In genomic region chr14:57391609-57392195, GRCh38 we compare ENCODE assay signal across 8 cellular contexts. TPM values are rescaled to one million over a fixed set of nuclear protein-coding genes. Genes with fewer than 3 reads are reported as not detected.
A peak's percentile ranks its signal among the peaks of the same experiment; 100 is the strongest.
DNase-seq lines count a peak whose midpoint lies in the region; ATAC-seq and TF ChIP-seq lines count a peak whose summit lies in the region.

No MANE protein-coding gene starts in this region.

- TF ChIP-seq POLR2A in stomach (IDR thresholded peaks at IDR 0.05) = no peak

- H3K27me3 Mint-ChIP-seq in activated T-helper 1 cell treated with anti-CD3 and anti-CD28 coated beads, Interleukin-12 subunit alpha, Interleukin-12 subunit beta, Interleukin-2, Interleukin-4 antibody, amounts not matched to agents 30 ng/mL and 10 ng/mL and 1 ng/mL, durations not matched to agents 14 hours and 24 hours and 36 hours (ENCODE audit: insufficient read depth) = no peaks in the 10 kb centered on the region
- peaks cover 5 to 18% (median 9%) of the 10 kb centered on the region in 3 donors for H3K27me3 Mint-ChIP-seq in immature natural killer cell (ENCODE audit: low read depth in 3 of 3)

- peak overlapping the region; percentile 40 for H3K27ac Mint-ChIP-seq in activated T-helper 1 cell treated with anti-CD3 and anti-CD28 coated beads, Interleukin-12 subunit alpha, Interleukin-12 subunit beta, Interleukin-2, Interleukin-4 antibody, amounts not matched to agents 30 ng/mL and 10 ng/mL and 1 ng/mL, durations not matched to agents 14 hours and 24 hours and 36 hours
- H3K27ac Mint-ChIP-seq in immature natural killer cell = peak overlapping the region; percentile 26 to 97 (median 80)

- H3K27ac ChIP-seq in left ventricle myocardium inferior (replicated peaks) (peak overlapping the region; percentile 85), stomach (peak overlapping the region; percentile 87 to 97 (median 90))

- H3K4me1 Mint-ChIP-seq in activated T-helper 1 cell treated with anti-CD3 and anti-CD28 coated beads, Interleukin-12 subunit alpha, Interleukin-12 subunit beta, Interleukin-2, Interleukin-4 antibody, amounts not matched to agents 30 ng/mL and 10 ng/mL and 1 ng/mL, durations not matched to agents 14 hours and 24 hours and 36 hours (ENCODE audit: low read depth) = peaks cover 49% of the 10 kb centered on the region
- peaks cover 56 to 70% of the 10 kb centered on the region in 2 donors for H3K4me1 Mint-ChIP-seq in immature natural killer cell

- H3K36me3 ChIP-seq in left ventricle myocardium inferior = peaks cover 2% of the 10 kb centered on the region
- peaks cover 0 to 2% (median 0%) of the 10 kb centered on the region in 4 donors for H3K36me3 ChIP-seq in stomach

- TF ChIP-seq CTCF in left ventricle myocardium inferior (IDR thresholded peaks at IDR 0.05; ENCODE audit: borderline replicate concordance) = no peak
- no peak for TF ChIP-seq CTCF in stomach (IDR thresholded peaks at IDR 0.05)

- peak overlapping the region; percentile 97 for H3K4me3 Mint-ChIP-seq in activated T-helper 1 cell treated with anti-CD3 and anti-CD28 coated beads, Interleukin-12 subunit alpha, Interleukin-12 subunit beta, Interleukin-2, Interleukin-4 antibody, amounts not matched to agents 30 ng/mL and 10 ng/mL and 1 ng/mL, durations not matched to agents 14 hours and 24 hours and 36 hours
- peak overlapping the region; percentile 89 to 97 (median 96) for H3K4me3 Mint-ChIP-seq in immature natural killer cell

- no peaks in the 10 kb centered on the region for H3K9me3 ChIP-seq in left ventricle myocardium inferior (replicated peaks)
- no peaks in the 10 kb centered on the region for H3K9me3 ChIP-seq in stomach

- H3K4me3 ChIP-seq in left ventricle myocardium inferior (peak overlapping the region; percentile 92), stomach (peak overlapping the region; percentile 69 to 95 (median 85))

- H3K4me1 ChIP-seq in left ventricle myocardium inferior (peaks cover 50% of the 10 kb centered on the region), stomach (peaks cover 19 to 40% (median 31%) of the 10 kb centered on the region in 4 donors)

- ATAC-seq in Right ventricle myocardium superior (ENCODE audit: poor library complexity) (no peak), HG02870 (IDR thresholded peaks at IDR 0.05; ENCODE audit: unreplicated experiment) (no peak)

- DNase-seq in left ventricle myocardium inferior = no peak
- DNase-seq in Right ventricle myocardium superior = no peak
- DNase-seq in activated T-helper 1 cell treated with anti-CD3 and anti-CD28 coated beads, Interleukin-12 subunit alpha, Interleukin-12 subunit beta, Interleukin-2, Interleukin-4 antibody, amounts not matched to agents 30 ng/mL and 10 ng/mL and 1 ng/mL, durations not matched to agents 14 hours and 24 hours and 36 hours (ENCODE audit: low spot score) = no peak
- DNase-seq in immature natural killer cell = no peak
- no peak for DNase-seq in stomach
- DNase-seq in activated CD4-positive, CD25-positive, alpha-beta regulatory T cell treated with anti-CD3 and anti-CD28 coated beads, Interleukin-2, amount 50 U/mL, for 72 hours = no peak
- DNase-seq in amniotic stem cell (lab: John Stamatoyannopoulos, UW) = no peak

- 8 to 25% (median 14%) methylated on average over 15 of the region's 15 CpGs for WGBS in stomach, 5 donors

- H3K9me3 Mint-ChIP-seq in activated T-helper 1 cell treated with anti-CD3 and anti-CD28 coated beads, Interleukin-12 subunit alpha, Interleukin-12 subunit beta, Interleukin-2, Interleukin-4 antibody, amounts not matched to agents 30 ng/mL and 10 ng/mL and 1 ng/mL, durations not matched to agents 14 hours and 24 hours and 36 hours = no peaks in the 10 kb centered on the region
- H3K9me3 Mint-ChIP-seq in immature natural killer cell = no peaks in the 10 kb centered on the region

- H3K36me3 Mint-ChIP-seq in activated T-helper 1 cell treated with anti-CD3 and anti-CD28 coated beads, Interleukin-12 subunit alpha, Interleukin-12 subunit beta, Interleukin-2, Interleukin-4 antibody, amounts not matched to agents 30 ng/mL and 10 ng/mL and 1 ng/mL, durations not matched to agents 14 hours and 24 hours and 36 hours (ENCODE audit: low read depth) = peaks cover 26% of the 10 kb centered on the region
- H3K36me3 Mint-ChIP-seq in immature natural killer cell = peaks cover 0 to 4% (median 4%) of the 10 kb centered on the region in 3 donors

- no peak for TF ChIP-seq EP300 in stomach (IDR thresholded peaks at IDR 0.05)

- no peaks in the 10 kb centered on the region for H3K27me3 ChIP-seq in left ventricle myocardium inferior (ENCODE audit: low read depth)
- no peaks in the 10 kb centered on the region for H3K27me3 ChIP-seq in stomach

- intact Hi-C loops in left ventricle myocardium inferior (cut with micrococcal nuclease) (no loop called here), Right ventricle myocardium superior (cut with DNase I) (no loop called here), stomach (cut with DNase I; ENCODE audit: low total_unique reads) (no loop called here)
- intact Hi-C loops in activated T-helper 1 cell treated with anti-CD3 and anti-CD28 coated beads, Interleukin-12 subunit alpha, Interleukin-12 subunit beta, Interleukin-2, Interleukin-4 antibody, amounts not matched to agents 30 ng/mL and 10 ng/mL and 1 ng/mL, durations not matched to agents 14 hours and 24 hours and 36 hours (cut with micrococcal nuclease) = loop anchor here (2.0 to 5.0 kb wide), 7 partner anchors 331 to 1813 kb away; partner anchors contain the start of genes DAAM1 and PSMA3

RNA-seq across cellular contexts. Expression of gene NAA30, which starts 1.3 kb away (rescaled TPM):
- total RNA-seq in left ventricle myocardium inferior = 24.2 TPM
- 27.8 TPM for total RNA-seq in Right ventricle myocardium superior
- 20.8 and 20.9 TPM in 2 replicates for total RNA-seq in activated T-helper 1 cell treated with anti-CD3 and anti-CD28 coated beads, Interleukin-12 subunit alpha, Interleukin-12 subunit beta, Interleukin-2, Interleukin-4 antibody, amounts not matched to agents 30 ng/mL and 10 ng/mL and 1 ng/mL, durations not matched to agents 14 hours and 24 hours and 36 hours
- polyA plus RNA-seq in immature natural killer cell = 10 to 100 TPM in 2 of 3 donors, 1 to 10 TPM in 1; 7.0 to 12.4 (median 11.1) TPM
- total RNA-seq in stomach = 10 to 100 TPM; 12.1 to 31.6 (median 25.4) TPM
- polyA plus RNA-seq in stomach = 1 to 10 TPM; 3.1 to 6.7 (median 3.6) TPM
